10 cellular contexts compared by ENCODE assay signal in genomic region chr18:23583071-23583865, GRCh38. TPM values are rescaled to one million over a fixed set of nuclear protein-coding genes. Genes with fewer than 3 reads are reported as not detected.
DNase-seq lines count a peak whose midpoint lies in the region; ATAC-seq lines count a peak whose summit lies in the region.
"Had no signal": no experiment of that assay in that cellular context is flagged by ENCODE, and none has a peak within 500 bp of the region (broad histone marks: within the 10 kb centered on the region; RNA-seq: fewer than 3 reads in every experiment).

No MANE protein-coding gene starts in this region.

- peaks cover 72% of the 10 kb centered on the region for H3K4me1 Mint-ChIP-seq in activated T-helper 1 cell treated with anti-CD3 and anti-CD28 coated beads, Interleukin-12 subunit alpha, Interleukin-12 subunit beta, Interleukin-2, Interleukin-4 antibody, amounts not matched to agents 30 ng/mL and 10 ng/mL and 1 ng/mL, durations not matched to agents 14 hours and 24 hours and 36 hours (ENCODE audit: low read depth)

- intact Hi-C loops in activated T-helper 1 cell treated with anti-CD3 and anti-CD28 coated beads, Interleukin-12 subunit alpha, Interleukin-12 subunit beta, Interleukin-2, Interleukin-4 antibody, amounts not matched to agents 30 ng/mL and 10 ng/mL and 1 ng/mL, durations not matched to agents 14 hours and 24 hours and 36 hours (cut with micrococcal nuclease) = loop anchor here (10.0 kb wide), 2 partner anchors 348 to 448 kb away; partner anchors contain the start of gene CABLES1

- no peak overlapping the region for H3K27ac Mint-ChIP-seq in activated T-helper 1 cell treated with anti-CD3 and anti-CD28 coated beads, Interleukin-12 subunit alpha, Interleukin-12 subunit beta, Interleukin-2, Interleukin-4 antibody, amounts not matched to agents 30 ng/mL and 10 ng/mL and 1 ng/mL, durations not matched to agents 14 hours and 24 hours and 36 hours
- H3K27ac Mint-ChIP-seq: activated T-helper 2 cell treated with anti-CD3 and anti-CD28 coated beads, Interferon-gamma antibody, Interleukin-2, Interleukin-4, amounts not matched to agents 10 μg/mL and 5 μg/mL and 100 μg/mL, durations not matched to agents 14 hours and 24 hours and 36 hours had no signal

- ATAC-seq in GM19455 (IDR thresholded peaks at IDR 0.05; ENCODE audit: unreplicated experiment) = no peak

- H3K9me3 Mint-ChIP-seq in activated T-helper 1 cell treated with anti-CD3 and anti-CD28 coated beads, Interleukin-12 subunit alpha, Interleukin-12 subunit beta, Interleukin-2, Interleukin-4 antibody, amounts not matched to agents 30 ng/mL and 10 ng/mL and 1 ng/mL, durations not matched to agents 14 hours and 24 hours and 36 hours = no peaks in the 10 kb centered on the region
- H3K9me3 Mint-ChIP-seq: activated T-helper 2 cell treated with anti-CD3 and anti-CD28 coated beads, Interferon-gamma antibody, Interleukin-2, Interleukin-4, amounts not matched to agents 10 μg/mL and 5 μg/mL and 100 μg/mL, durations not matched to agents 14 hours and 24 hours and 36 hours had no signal

- peaks cover 30% of the 10 kb centered on the region for H3K36me3 Mint-ChIP-seq in activated T-helper 1 cell treated with anti-CD3 and anti-CD28 coated beads, Interleukin-12 subunit alpha, Interleukin-12 subunit beta, Interleukin-2, Interleukin-4 antibody, amounts not matched to agents 30 ng/mL and 10 ng/mL and 1 ng/mL, durations not matched to agents 14 hours and 24 hours and 36 hours (ENCODE audit: low read depth)

- peaks cover 3% of the 10 kb centered on the region for H3K27me3 Mint-ChIP-seq in activated T-helper 1 cell treated with anti-CD3 and anti-CD28 coated beads, Interleukin-12 subunit alpha, Interleukin-12 subunit beta, Interleukin-2, Interleukin-4 antibody, amounts not matched to agents 30 ng/mL and 10 ng/mL and 1 ng/mL, durations not matched to agents 14 hours and 24 hours and 36 hours (ENCODE audit: insufficient read depth)

- H3K4me3 Mint-ChIP-seq in activated T-helper 1 cell treated with anti-CD3 and anti-CD28 coated beads, Interleukin-12 subunit alpha, Interleukin-12 subunit beta, Interleukin-2, Interleukin-4 antibody, amounts not matched to agents 30 ng/mL and 10 ng/mL and 1 ng/mL, durations not matched to agents 14 hours and 24 hours and 36 hours = peak overlapping the region; percentile 49

- DNase-seq in COLO829 (ENCODE audit: low spot score) (peak; percentile 73), hippocampal formation (lab: John Stamatoyannopoulos, UW) (peak; percentile 25 to 88), putamen (ENCODE audit: low spot score) (peak; percentile 85), GDM1 (lab: John Stamatoyannopoulos, UW) (no peak), NCI-H1105 treated with DMSO at 0.1 percent for 48 hours (lab: John Stamatoyannopoulos, UW) (no peak)
- DNase-seq in activated T-helper 1 cell treated with anti-CD3 and anti-CD28 coated beads, Interleukin-12 subunit alpha, Interleukin-12 subunit beta, Interleukin-2, Interleukin-4 antibody, amounts not matched to agents 30 ng/mL and 10 ng/mL and 1 ng/mL, durations not matched to agents 14 hours and 24 hours and 36 hours (ENCODE audit: low spot score) = no peak
- DNase-seq in activated CD4-positive, alpha-beta T cell treated with anti-CD3 and anti-CD28 coated beads for 48 hours = no peak
- DNase-seq: COR-L47 had no signal

RNA-seq across cellular contexts. Expression of gene NPC1, which starts 3.0 kb away (rescaled TPM):
- total RNA-seq in activated T-helper 1 cell treated with anti-CD3 and anti-CD28 coated beads, Interleukin-12 subunit alpha, Interleukin-12 subunit beta, Interleukin-2, Interleukin-4 antibody, amounts not matched to agents 30 ng/mL and 10 ng/mL and 1 ng/mL, durations not matched to agents 14 hours and 24 hours and 36 hours = 30.1 and 30.2 TPM in 2 replicates

Comparison
In these comparisons a context has a peak if more than half of its experiments do, and no peak if none do; other contexts are left out.
1. DNase-seq: peak in COLO829 (single experiment), hippocampal formation (2 of 2) and putamen (single experiment); none in activated T-helper 1 cell treated with anti-CD3 and anti-CD28 coated beads, Interleukin-12 subunit alpha, Interleukin-12 subunit beta, Interleukin-2, Interleukin-4 antibody, amounts not matched to agents 30 ng/mL and 10 ng/mL and 1 ng/mL, durations not matched to agents 14 hours and 24 hours and 36 hours (single experiment), GDM1 (single experiment), activated CD4-positive, alpha-beta T cell treated with anti-CD3 and anti-CD28 coated beads for 48 hours (single experiment) and NCI-H1105 treated with DMSO at 0.1 percent for 48 hours (single experiment).